ENCODE assay signal across 8 cellular contexts in the genomic region with DNA sequence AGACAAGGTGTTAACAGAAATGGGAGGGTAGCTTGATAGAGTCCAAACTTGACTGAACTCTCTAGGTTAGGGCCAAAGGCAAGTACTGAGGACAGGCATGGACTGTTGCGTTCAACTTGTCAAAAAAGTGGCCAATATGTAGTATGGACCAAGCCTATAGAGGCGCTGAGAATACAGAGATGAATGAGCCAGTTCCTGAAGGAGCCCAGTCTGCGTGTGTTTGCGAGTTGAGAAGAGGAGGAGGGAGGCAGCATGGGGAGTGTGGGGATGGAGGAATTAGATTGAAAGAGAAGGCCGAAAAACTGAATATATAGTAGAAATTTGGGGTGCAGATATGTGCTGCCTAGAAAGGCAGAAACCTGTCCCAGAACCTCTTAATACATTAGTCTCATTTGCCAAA. TPM values are rescaled to one million over a fixed set of nuclear protein-coding genes. Genes with fewer than 3 reads are reported as not detected.
DNase-seq lines count a peak whose midpoint lies in the region; ATAC-seq and TF ChIP-seq lines count a peak whose summit lies in the region.

No MANE protein-coding gene starts in this region.

- POLR2A ChIA-PET in HEK293 (lab: Yijun Ruan, JAX) = interaction anchor here (0.6 kb wide), 1 partner anchor 69 kb away, joined by 3 read pairs; no protein-coding TSS in a partner anchor

- H3K4me3 Mint-ChIP-seq in nephron = peak overlapping the region; percentile 80 to 89 (median 86)

- H3K4me3 ChIP-seq in HEK293 (ENCODE audit: low read depth, low read length) (peak overlapping the region; percentile 49), SJCRH30 (peak overlapping the region; percentile 86)

- CTCF ChIA-PET in HEK293 (lab: Yijun Ruan, JAX) = no interaction called here

- H3K27ac Mint-ChIP-seq in nephron = peak overlapping the region; percentile 42 to 73 (median 61)

- ATAC-seq in HG02610 (IDR thresholded peaks at IDR 0.05; ENCODE audit: unreplicated experiment) = no peak

- H3K4me1 Mint-ChIP-seq in nephron = peaks cover 18% of the 10 kb centered on the region

- no peaks in the 10 kb centered on the region for H3K27me3 ChIP-seq in SJCRH30

- 0 out of 2 replicates have a peak, but pooled peaks have one; percentile 7 for TF ChIP-seq CTCF in HEK293 (tag by site-specific recombination; IDR thresholded peaks at IDR 0.05)
- TF ChIP-seq CTCF in nephron (IDR thresholded peaks at IDR 0.05; ENCODE audit: unreplicated experiment in 3 of 3) = no peak

- H3K4me1 ChIP-seq in HEK293 (ENCODE audit: control insufficient read depth, insufficient read depth, low read length) = peaks cover 9% of the 10 kb centered on the region; the same call in 1 of the 2 replicates
- no peaks in the 10 kb centered on the region for H3K4me1 ChIP-seq in SJCRH30

- H3K9me3 ChIP-seq in HEK293 (ENCODE audit: control insufficient read depth, insufficient read depth, low read depth, low read length) (no peaks in the 10 kb centered on the region), SJCRH30 (replicated peaks) (no peaks in the 10 kb centered on the region)

- H3K36me3 ChIP-seq in HEK293 (ENCODE audit: control insufficient read depth in 2 of 2, insufficient read depth in 1 of 2, low read length in 2 of 2) (no peaks in the 10 kb centered on the region), SJCRH30 (no peaks in the 10 kb centered on the region)

- H3K27ac ChIP-seq in HEK293 (ENCODE audit: extremely low read depth, low read depth, low read length) (no peak overlapping the region), SJCRH30 (no peak overlapping the region), epithelial cell of prostate (peak overlapping the region; percentile 99)

- DNase-seq in DMS53 (lab: John Stamatoyannopoulos, UW) (peak; percentile 65), SJCRH30 (peak; percentile 7 to 39), epithelial cell of prostate (ENCODE audit: low read depth, low spot score) (no peak), NCI-H187 treated with DMSO at 0.1 percent for 48 hours (lab: John Stamatoyannopoulos, UW) (no peak)
- no peak for DNase-seq in activated CD8-positive, alpha-beta memory T cell treated with anti-CD3 and anti-CD28 coated beads, Interleukin-2, amount 50 U/mL, for 48 hours

- H3K9me3 Mint-ChIP-seq in nephron = no peaks in the 10 kb centered on the region

- no peaks in the 10 kb centered on the region for H3K36me3 Mint-ChIP-seq in nephron (ENCODE audit: low read depth)

- peaks cover 3% of the 10 kb centered on the region for H3K27me3 Mint-ChIP-seq in nephron (ENCODE audit: low read depth)

TF ChIP-seq in HEK293, 187 proteins besides CTCF, POLR2A, EP300 and RAD21:
- no peak for TF ChIP-seq ZNF791 (tag by site-specific recombination; IDR thresholded peaks at IDR 0.05)
- no peak for TF ChIP-seq ZNF404 (tag by site-specific recombination; IDR thresholded peaks at IDR 0.05)
- no peak for TF ChIP-seq ZNF114 (tag by site-specific recombination; IDR thresholded peaks at IDR 0.05)
- TF ChIP-seq, protein P1, sequence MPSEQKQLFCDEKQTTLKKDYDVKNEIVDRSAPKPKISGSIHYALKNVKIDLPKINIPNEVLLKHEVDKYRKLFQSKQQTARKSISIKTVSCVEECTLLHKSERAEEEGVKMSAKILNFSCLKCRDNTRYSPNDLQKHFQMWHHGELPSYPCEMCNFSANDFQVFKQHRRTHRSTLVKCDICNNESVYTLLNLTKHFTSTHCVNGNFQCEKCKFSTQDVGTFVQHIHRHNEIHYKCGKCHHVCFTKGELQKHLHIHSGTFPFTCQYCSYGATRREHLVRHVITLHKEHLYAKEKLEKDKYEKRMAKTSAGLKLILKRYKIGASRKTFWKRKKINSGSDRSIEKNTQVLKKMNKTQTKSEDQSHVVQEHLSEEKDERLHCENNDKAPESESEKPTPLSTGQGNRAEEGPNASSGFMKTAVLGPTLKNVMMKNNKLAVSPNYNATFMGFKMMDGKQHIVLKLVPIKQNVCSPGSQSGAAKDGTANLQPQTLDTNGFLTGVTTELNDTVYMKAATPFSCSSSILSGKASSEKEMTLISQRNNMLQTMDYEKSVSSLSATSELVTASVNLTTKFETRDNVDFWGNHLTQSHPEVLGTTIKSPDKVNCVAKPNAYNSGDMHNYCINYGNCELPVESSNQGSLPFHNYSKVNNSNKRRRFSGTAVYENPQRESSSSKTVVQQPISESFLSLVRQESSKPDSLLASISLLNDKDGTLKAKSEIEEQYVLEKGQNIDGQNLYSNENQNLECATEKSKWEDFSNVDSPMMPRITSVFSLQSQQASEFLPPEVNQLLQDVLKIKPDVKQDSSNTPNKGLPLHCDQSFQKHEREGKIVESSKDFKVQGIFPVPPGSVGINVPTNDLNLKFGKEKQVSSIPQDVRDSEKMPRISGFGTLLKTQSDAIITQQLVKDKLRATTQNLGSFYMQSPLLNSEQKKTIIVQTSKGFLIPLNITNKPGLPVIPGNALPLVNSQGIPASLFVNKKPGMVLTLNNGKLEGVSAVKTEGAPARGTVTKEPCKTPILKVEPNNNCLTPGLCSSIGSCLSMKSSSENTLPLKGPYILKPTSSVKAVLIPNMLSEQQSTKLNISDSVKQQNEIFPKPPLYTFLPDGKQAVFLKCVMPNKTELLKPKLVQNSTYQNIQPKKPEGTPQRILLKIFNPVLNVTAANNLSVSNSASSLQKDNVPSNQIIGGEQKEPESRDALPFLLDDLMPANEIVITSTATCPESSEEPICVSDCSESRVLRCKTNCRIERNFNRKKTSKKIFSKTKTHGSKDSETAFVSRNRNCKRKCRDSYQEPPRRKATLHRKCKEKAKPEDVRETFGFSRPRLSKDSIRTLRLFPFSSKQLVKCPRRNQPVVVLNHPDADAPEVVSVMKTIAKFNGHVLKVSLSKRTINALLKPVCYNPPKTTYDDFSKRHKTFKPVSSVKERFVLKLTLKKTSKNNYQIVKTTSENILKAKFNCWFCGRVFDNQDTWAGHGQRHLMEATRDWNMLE (tag by site-specific recombination; conservative IDR thresholded peaks at IDR 0.05; ENCODE audit: low read depth) = no peak
- TF ChIP-seq, protein P2, sequence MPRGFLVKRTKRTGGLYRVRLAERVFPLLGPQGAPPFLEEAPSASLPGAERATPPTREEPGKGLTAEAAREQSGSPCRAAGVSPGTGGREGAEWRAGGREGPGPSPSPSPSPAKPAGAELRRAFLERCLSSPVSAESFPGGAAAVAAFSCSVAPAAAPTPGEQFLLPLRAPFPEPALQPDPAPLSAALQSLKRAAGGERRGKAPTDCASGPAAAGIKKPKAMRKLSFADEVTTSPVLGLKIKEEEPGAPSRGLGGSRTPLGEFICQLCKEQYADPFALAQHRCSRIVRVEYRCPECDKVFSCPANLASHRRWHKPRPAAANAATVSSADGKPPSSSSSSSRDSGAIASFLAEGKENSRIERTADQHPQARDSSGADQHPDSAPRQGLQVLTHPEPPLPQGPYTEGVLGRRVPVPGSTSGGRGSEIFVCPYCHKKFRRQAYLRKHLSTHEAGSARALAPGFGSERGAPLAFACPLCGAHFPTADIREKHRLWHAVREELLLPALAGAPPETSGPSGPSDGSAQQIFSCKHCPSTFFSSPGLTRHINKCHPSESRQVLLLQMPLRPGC (tag by site-specific recombination; IDR thresholded peaks at IDR 0.05) = no peak
- no peak for TF ChIP-seq KLF7 (tag by site-specific recombination; IDR thresholded peaks at IDR 0.05; ENCODE audit: borderline replicate concordance)
- peak; percentile 56 for TF ChIP-seq ZNF335 (tag by site-specific recombination; conservative IDR thresholded peaks at IDR 0.05)
- TF ChIP-seq ZNF623 (tag by site-specific recombination; IDR thresholded peaks at IDR 0.05) = no peak
- no peak for TF ChIP-seq ZBTB17 (tag by site-specific recombination; IDR thresholded peaks at IDR 0.05)
- TF ChIP-seq ZNF266 (tag by site-specific recombination; IDR thresholded peaks at IDR 0.05; ENCODE audit: low read depth) = peak; percentile 19; the same call in 1 of the 2 replicates
- no peak for TF ChIP-seq ZNF132 (tag by site-specific recombination; IDR thresholded peaks at IDR 0.05; ENCODE audit: borderline replicate concordance)
- TF ChIP-seq ZNF626 (tag by site-specific recombination; IDR thresholded peaks at IDR 0.05) = no peak
- no peak for TF ChIP-seq ZNF621 (tag by site-specific recombination; IDR thresholded peaks at IDR 0.05)
- TF ChIP-seq ZNF354C (tag by site-specific recombination; IDR thresholded peaks at IDR 0.05; ENCODE audit: borderline replicate concordance, low read depth) = no peak
TF ChIP-seq in HEK293: peak in this region for 2.

RNA-seq across cellular contexts. Expression of a gene that starts 0.6 kb away (rescaled TPM):
- 16.2 and 17.6 TPM in 2 replicates for total RNA-seq in SJCRH30 (2014; rRNA removed; shearing (Covaris generic))

Comparison
In these comparisons a context has a peak if more than half of its experiments do, and no peak if none do; other contexts are left out.
1. DNase-seq: peak in DMS53 (single experiment) and SJCRH30 (2 of 2); none in epithelial cell of prostate (single experiment), NCI-H187 treated with DMSO at 0.1 percent for 48 hours (single experiment) and activated CD8-positive, alpha-beta memory T cell treated with anti-CD3 and anti-CD28 coated beads, Interleukin-2, amount 50 U/mL, for 48 hours (single experiment).